In the genomic region with DNA sequence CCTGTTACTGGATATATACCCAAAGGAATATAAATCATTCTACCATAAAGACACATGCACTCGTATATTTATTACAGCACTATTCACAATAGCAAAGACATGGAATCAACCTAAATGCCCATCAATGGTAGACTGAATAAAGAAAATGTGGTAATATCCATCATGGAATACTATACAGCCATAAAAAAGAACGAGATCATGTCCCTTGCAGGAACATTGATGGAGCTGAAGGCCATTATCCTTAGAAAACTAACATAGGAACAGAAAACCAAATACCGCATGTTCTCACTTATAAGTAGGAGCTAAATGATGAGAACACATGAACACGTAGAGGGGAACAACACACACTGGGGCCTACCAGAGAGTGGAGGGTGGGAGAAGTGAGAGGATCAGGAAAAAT, we compare ENCODE assay signal across 5 cellular contexts. TPM values are rescaled to one million over a fixed set of nuclear protein-coding genes. Genes with fewer than 3 reads are reported as not detected.
"Had no signal": no experiment of that assay in that cellular context is flagged by ENCODE, and none has a peak within 500 bp of the region (broad histone marks: within the 10 kb centered on the region; RNA-seq: fewer than 3 reads in every experiment).

No MANE protein-coding gene starts in this region.

RNA-seq across cellular contexts. Expression of a gene that starts 3.3 kb away (rescaled TPM):
- total RNA-seq: M059J, PC-3, Peyer's patch, Right ventricle myocardium superior, SJSA1 had no signal
